Comparison of ENCODE assay signal across 10 cellular contexts in genomic region chr1:67647036-67647798, GRCh38. TPM values are rescaled to one million over a fixed set of nuclear protein-coding genes. Genes with fewer than 3 reads are reported as not detected.
DNase-seq lines count a peak whose midpoint lies in the region; ATAC-seq, FAIRE-seq and TF ChIP-seq lines count a peak whose summit lies in the region.
"Had no signal": no experiment of that assay in that cellular context is flagged by ENCODE, and none has a peak within 500 bp of the region (broad histone marks: within the 10 kb centered on the region; RNA-seq: fewer than 3 reads in every experiment).

No MANE protein-coding gene starts in this region.

- no peaks in the 10 kb centered on the region for H4K20me1 ChIP-seq in IMR-90 (ENCODE audit: insufficient read depth, low read length)
- H4K20me1 ChIP-seq in SK-N-SH (ENCODE audit: insufficient read depth): no peaks in the 10 kb centered on the region

- 0 out of 2 replicates have a peak overlapping the region, but pooled peaks have one; percentile 16 for H3K18ac ChIP-seq in IMR-90 (ENCODE audit: low read depth, low read length)

- dilution Hi-C loops in IMR-90 (cut with HindIII; ENCODE audit: low sequenced_read_pairs, unreplicated experiment): no loop called here

- H3K36me3 Mint-ChIP-seq in CD4-positive, alpha-beta T cell (ENCODE audit: low read depth): no peaks in the 10 kb centered on the region

- H3K79me1 ChIP-seq in IMR-90 (ENCODE audit: low read depth in 1 of 2, low read length in 2 of 2): no peaks in the 10 kb centered on the region

- H3K14ac ChIP-seq in IMR-90 (replicated peaks; ENCODE audit: low read depth, low read length): no peak overlapping the region

- no peak overlapping the region for H2AK5ac ChIP-seq in IMR-90 (ENCODE audit: low read depth, low read length)

- H3K27ac ChIP-seq in IMR-90 (ENCODE audit: insufficient read depth, low read length) (no peak overlapping the region), SK-N-SH (ENCODE audit: low read depth in 2 of 2, low read length in 1 of 2) (peak overlapping the region; percentile 56 to 97), heart left ventricle (peak overlapping the region in 11 of 12 donors; percentile 23 to 61 (median 53)), tibial nerve (peak overlapping the region; percentile 14 to 68 (median 42))
- no peak overlapping the region for H3K27ac ChIP-seq in CD4-positive, alpha-beta T cell (ENCODE audit: low read depth, low read length)

- H3K56ac ChIP-seq in IMR-90 (ENCODE audit: extremely low read depth, insufficient read depth, low read length): no peak overlapping the region

- no peak overlapping the region for H4K8ac ChIP-seq in IMR-90 (ENCODE audit: low read depth in 2 of 2, low read length in 2 of 2)

- POLR2A ChIA-PET in IMR-90 (lab: Charles Lee; ENCODE audit: unreplicated experiment) (no interaction called here), SK-N-SH (lab: Yijun Ruan, JAX) (interaction anchor here (0.9 to 3.4 kb wide), 6 partner anchors 9 to 85 kb away, joined by 3 to 12 read pairs (median 3); partner anchors contain the start of gene GADD45A)
- POLR2A ChIA-PET in CD4-positive, alpha-beta T cell (lab: Charles Lee): interaction anchor here (0.8 kb wide), 1 partner anchor 39 kb away, joined by 4 read pairs; no protein-coding TSS in a partner anchor

- TF ChIP-seq RAD21 in IMR-90 (IDR thresholded peaks at IDR 0.05; ENCODE audit: low read length): no peak
- peak; percentile 17; the same call in 1 of the 2 replicates for TF ChIP-seq RAD21 in SK-N-SH (IDR thresholded peaks at IDR 0.05; ENCODE audit: low read length)

- no peak overlapping the region for H2BK5ac ChIP-seq in IMR-90 (ENCODE audit: low read depth, low read length, poor library complexity, severe bottlenecking)

- in situ Hi-C loops in IMR-90 (cut with MboI; ENCODE audit: low sequenced_read_pairs): no loop called here

- intact Hi-C loops in IMR-90 (cut with micrococcal nuclease) (no loop called here), heart left ventricle (cut with DNase I) (loop anchor here in 2 of 10 donors (2.0 to 10.0 kb wide), 3 partner anchors 35 to 82 kb away; partner anchors contain the start of gene GADD45A (in 1 of the 2))
- intact Hi-C loops in CD4-positive, alpha-beta T cell (cut with DNase I, micrococcal nuclease): no loop called here

- TF ChIP-seq POLR2A in IMR-90 (IDR thresholded peaks at IDR 0.05; ENCODE audit: low read depth, low read length) (no peak), heart left ventricle (IDR thresholded peaks at IDR 0.05) (no peak), tibial nerve (IDR thresholded peaks at IDR 0.05) (no peak)

- no peak overlapping the region for H2BK15ac ChIP-seq in IMR-90 (ENCODE audit: low read depth, low read length)

- no peak overlapping the region for H3K4me3 ChIP-seq in IMR-90 (ENCODE audit: insufficient read depth, low read depth, low read length)
- 0 out of 4 replicates have a peak overlapping the region, but pooled peaks of 1 of the 2 experiments have one; percentile 5 for H3K4me3 ChIP-seq in SK-N-SH (ENCODE audit: low read depth in 2 of 2, low read length in 1 of 2)
- H3K4me3 ChIP-seq in heart left ventricle: no peak overlapping the region
- H3K4me3 ChIP-seq in tibial nerve: no peak overlapping the region

- H3K27me3 ChIP-seq in IMR-90 (ENCODE audit: control insufficient read depth, insufficient read depth, low read length) (no peaks in the 10 kb centered on the region), SK-N-SH (ENCODE audit: insufficient read depth) (no peaks in the 10 kb centered on the region), heart left ventricle (no peaks in the 10 kb centered on the region), tibial nerve (no peaks in the 10 kb centered on the region)
- no peaks in the 10 kb centered on the region for H3K27me3 ChIP-seq in CD4-positive, alpha-beta T cell (ENCODE audit: control insufficient read depth, insufficient read depth, low read length)

- no peak overlapping the region; the same call in 1 of the 2 replicates for H2BK20ac ChIP-seq in IMR-90 (ENCODE audit: low read depth, low read length)

- no peak for FAIRE-seq in GM19239 (lab: Jason Lieb, UNC)
- FAIRE-seq: GM12891 had no signal

- no peak overlapping the region for H3K23ac ChIP-seq in IMR-90 (ENCODE audit: low read depth, low read length)

- H2AFZ ChIP-seq in IMR-90 (replicated peaks; ENCODE audit: low read length, poor library complexity) (no peak overlapping the region), SK-N-SH (ENCODE audit: low read depth) (0 out of 2 replicates have a peak overlapping the region, but pooled peaks have one; percentile 42)

- H3K4me1 Mint-ChIP-seq in CD4-positive, alpha-beta T cell (ENCODE audit: low read depth): no peaks in the 10 kb centered on the region

- no peaks in the 10 kb centered on the region for H3K9me2 ChIP-seq in SK-N-SH

- H3K9me3 Mint-ChIP-seq in CD4-positive, alpha-beta T cell: no peaks in the 10 kb centered on the region

- ATAC-seq in IMR-90 (ENCODE audit: low read depth) (no peak), heart left ventricle (peak; percentile 48 to 71 (median 60))
- ATAC-seq in CD4-positive, alpha-beta T cell (ENCODE audit: poor library complexity): no peak

- H2AK9ac ChIP-seq in IMR-90 (replicated peaks; ENCODE audit: low read depth, low read length, poor library complexity): no peak overlapping the region

- DNase-seq in IMR-90 (no peak), SK-N-SH (peak; percentile 64), heart left ventricle (peak in 4 of 5 donors; percentile 33 to 42 (median 40)), tibial nerve (ENCODE audit: low spot score in 2 of 2) (peak in 1 of 2 donors; percentile 23), GM19239 (ENCODE audit: insufficient read length, low spot score) (no peak), HuH-7 (ENCODE audit: low spot score) (no peak)
- no peak for DNase-seq in CD4-positive, alpha-beta T cell
- DNase-seq in activated effector memory CD4-positive, alpha-beta T cell treated with Interleukin-2 at 50 U/mL for 16 hours: no peak
- DNase-seq: activated CD8-positive, alpha-beta memory T cell treated with anti-CD3 and anti-CD28 coated beads, Interleukin-2, amount 50 U/mL, for 48 hours had no signal

- H3K9me1 ChIP-seq in IMR-90 (ENCODE audit: insufficient read depth, low read length): peaks cover 5% of the 10 kb centered on the region; the same call in 1 of the 2 replicates

- no peak overlapping the region for H3K4me3 Mint-ChIP-seq in CD4-positive, alpha-beta T cell

- peaks cover 9% of the 10 kb centered on the region for H3F3A ChIP-seq in SK-N-SH (replicated peaks; ENCODE audit: insufficient read depth)

- H3K9me3 ChIP-seq in IMR-90 (ENCODE audit: control insufficient read depth, insufficient read depth, low read length) (no peaks in the 10 kb centered on the region), SK-N-SH (no peaks in the 10 kb centered on the region), heart left ventricle (no peaks in the 10 kb centered on the region), tibial nerve (no peaks in the 10 kb centered on the region)
- no peaks in the 10 kb centered on the region for H3K9me3 ChIP-seq in CD4-positive, alpha-beta T cell (ENCODE audit: control insufficient read depth, low read length)

- 74% methylated on average over 3 of the region's 7 CpGs; no CpG with 5 or more reads in 1 of the 2 experiments for WGBS in IMR-90 (ENCODE audit: extremely low coverage in 2 of 2, insufficient read length in 1 of 2), 2 experiments
- WGBS in SK-N-SH (ENCODE audit: low lambda C conversion rate): 52% methylated on average over 7 of the region's 7 CpGs
- WGBS in heart left ventricle, 4 donors: 52 to 58% (median 56%) methylated on average over 7 of the region's 7 CpGs
- WGBS in tibial nerve, 2 donors: 63 to 66% methylated on average over 7 of the region's 7 CpGs

- TF ChIP-seq EP300 in SK-N-SH (IDR thresholded peaks at IDR 0.05; ENCODE audit: borderline replicate concordance in 1 of 2, low read depth in 1 of 2, low read length in 1 of 2) (peak in 1 of 2 experiments; percentile 62; a peak in 2 of 4 replicates), tibial nerve (IDR thresholded peaks at IDR 0.05) (no peak)

- H4K91ac ChIP-seq in IMR-90 (ENCODE audit: insufficient read depth, low read depth, low read length): no peak overlapping the region

- no TSS peak for BruUV-seq in IMR-90 (replicated peaks; lab: Mats Ljungman, UMichigan)

- no peaks in the 10 kb centered on the region for H3K79me2 ChIP-seq in SK-N-SH (ENCODE audit: insufficient read depth)

- 0 out of 2 replicates have a peak overlapping the region, but pooled peaks have one; percentile 7 for H3K4ac ChIP-seq in IMR-90 (ENCODE audit: low read depth, low read length)

- H4K5ac ChIP-seq in IMR-90 (ENCODE audit: low read depth, low read length): no peak overlapping the region; the same call in 1 of the 2 replicates

- H3K9ac ChIP-seq in IMR-90 (ENCODE audit: low read depth, low read length): no peak overlapping the region
- no peak overlapping the region for H3K9ac ChIP-seq in SK-N-SH

- no peak overlapping the region for H3K4me2 ChIP-seq in IMR-90 (ENCODE audit: low read depth, low read length)
- peak overlapping the region; percentile 56 for H3K4me2 ChIP-seq in SK-N-SH

- H3K36me3 ChIP-seq in IMR-90 (ENCODE audit: control insufficient read depth, insufficient read depth, low read length) (no peaks in the 10 kb centered on the region), SK-N-SH (replicated peaks in 1 of 2; ENCODE audit: control insufficient read depth in 1 of 2, insufficient read depth in 2 of 2, low read length in 1 of 2) (no peaks in the 10 kb centered on the region), heart left ventricle (no peaks in the 10 kb centered on the region), tibial nerve (no peaks in the 10 kb centered on the region)

- H2BK120ac ChIP-seq in IMR-90 (ENCODE audit: low read depth, low read length): no peak overlapping the region

- H3K27ac Mint-ChIP-seq in CD4-positive, alpha-beta T cell: no peak overlapping the region

- no peaks in the 10 kb centered on the region for H3K27me3 Mint-ChIP-seq in CD4-positive, alpha-beta T cell

- TF ChIP-seq CTCF in IMR-90 (conservative IDR thresholded peaks at IDR 0.05; ENCODE audit: low read depth, low read length) (no peak), SK-N-SH (IDR thresholded peaks at IDR 0.05) (no peak), heart left ventricle (IDR thresholded peaks at IDR 0.05) (no peak), tibial nerve (IDR thresholded peaks at IDR 0.05) (no peak)
- TF ChIP-seq CTCF in CD4-positive, alpha-beta T cell (IDR thresholded peaks at IDR 0.05): no peak

- H3K4me1 ChIP-seq in IMR-90 (ENCODE audit: control insufficient read depth, insufficient read depth, low read length): peaks cover 18% of the 10 kb centered on the region
- peaks cover 18 to 39% of the 10 kb centered on the region in 2 experiments for H3K4me1 ChIP-seq in SK-N-SH (ENCODE audit: control insufficient read depth in 1 of 2, insufficient read depth in 2 of 2, low read depth in 1 of 2, low read length in 1 of 2)
- peaks cover 6 to 31% (median 21%) of the 10 kb centered on the region in 12 donors for H3K4me1 ChIP-seq in heart left ventricle
- peaks cover 0 to 31% (median 15%) of the 10 kb centered on the region in 4 donors for H3K4me1 ChIP-seq in tibial nerve

- CTCF ChIA-PET in IMR-90 (lab: Yijun Ruan, JAX) (interaction anchor here (1.5 to 2.4 kb wide), 3 partner anchors 12 to 86 kb away, joined by 3 to 6 read pairs (median 6); no protein-coding TSS in a partner anchor), SK-N-SH (lab: Yijun Ruan, JAX) (interaction anchor here (3.1 to 3.3 kb wide), 2 partner anchors 86 to 112 kb away, joined by 21 to 26 read pairs; no protein-coding TSS in a partner anchor)
- CTCF ChIA-PET in CD4-positive, alpha-beta T cell (lab: Charles Lee): no interaction called here

RNA-seq across cellular contexts. Expression of gene GADD45A, which starts 37.8 kb away (rescaled TPM):
- total RNA-seq in IMR-90 (2012; rRNA removed) (10.9 and 16.7 TPM in 2 replicates), heart left ventricle (100 to 1,000 TPM in 1 of 9 donors, 10 to 100 TPM in 8; 26.5 to 119 (median 45.8) TPM), tibial nerve (10 to 100 TPM; 53.1 to 95.4 (median 72.9) TPM)
- polyA plus RNA-seq in IMR-90 (2012; rRNA removed) (114 and 129 TPM in 2 replicates), SK-N-SH (2012; rRNA removed) (106 and 164 TPM in 2 replicates), heart left ventricle (10 to 100 TPM; 35.7 to 57.3 TPM)
- 128 and 171 TPM in 2 replicates for polyA plus RNA-seq in IMR-90 (2012; cell fraction: cytosol; rRNA removed)
- 210 and 388 TPM in 2 replicates for polyA plus RNA-seq in IMR-90 (2012; cell fraction: nucleus; rRNA removed; ENCODE audit: low replicate concordance)
- 138 and 141 TPM in 2 replicates for polyA plus RNA-seq in SK-N-SH (2012; cell fraction: cytosol; rRNA removed)
- 334 and 376 TPM in 2 replicates for polyA plus RNA-seq in SK-N-SH (2012; cell fraction: nucleus; rRNA removed)
- 100 to 1,000 TPM; 136 to 140 TPM for total RNA-seq in CD4-positive, alpha-beta T cell

Comparison
In these comparisons a context has a peak if more than half of its experiments do, and no peak if none do; other contexts are left out.
1. ATAC-seq: peak in heart left ventricle (4 of 4); none in IMR-90 (single experiment) and CD4-positive, alpha-beta T cell (single experiment).
2. DNase-seq: peak in SK-N-SH (single experiment) and heart left ventricle (4 of 5); none in IMR-90 (single experiment), GM19239 (single experiment), CD4-positive, alpha-beta T cell (0 of 10), activated effector memory CD4-positive, alpha-beta T cell treated with Interleukin-2 at 50 U/mL for 16 hours (single experiment) and HuH-7 (single experiment).
3. H3K27ac ChIP-seq: peak in SK-N-SH (2 of 2), heart left ventricle (11 of 12) and tibial nerve (4 of 4); none in IMR-90 (single experiment) and CD4-positive, alpha-beta T cell (single experiment).